9 cellular contexts compared by ENCODE assay signal in genomic region chr17:81428121-81428515, GRCh38. TPM values are rescaled to one million over a fixed set of nuclear protein-coding genes. Genes with fewer than 3 reads are reported as not detected.
A peak's percentile ranks its signal among the peaks of the same experiment; 100 is the strongest.
DNase-seq lines count a peak whose midpoint lies in the region; ATAC-seq and TF ChIP-seq lines count a peak whose summit lies in the region.
"Had no signal": no experiment of that assay in that cellular context is flagged by ENCODE, and none has a peak within 500 bp of the region (broad histone marks: within the 10 kb centered on the region; RNA-seq: fewer than 3 reads in every experiment).

No MANE protein-coding gene starts in this region.

- H3K4me3 ChIP-seq in testis, result no peak overlapping the region

- intact Hi-C loops in Calu3 (cut with micrococcal nuclease; ENCODE audit: unreplicated experiment), result no loop called here
- intact Hi-C loops in testis (cut with DNase I; ENCODE audit: low total_unique reads), result no loop called here

- peaks cover 35% of the 10 kb centered on the region for H3K4me1 ChIP-seq in testis

- no peak overlapping the region for H3K27ac ChIP-seq in testis

- CTCF ChIA-PET in Calu3 (lab: Charles Lee), result no interaction called here

- H3K4me3 Mint-ChIP-seq in Calu3 (ENCODE audit: low read depth, unreplicated experiment) (no peak overlapping the region), progenitor cell of endocrine pancreas (ENCODE audit: low read depth) (no peak overlapping the region)
- H3K4me3 Mint-ChIP-seq in effector memory CD8-positive, alpha-beta T cell, result no peak overlapping the region

- H3K4me1 Mint-ChIP-seq in Calu3 (ENCODE audit: low read depth, unreplicated experiment), result no peaks in the 10 kb centered on the region
- peaks cover 0 to 14% of the 10 kb centered on the region in 2 donors for H3K4me1 Mint-ChIP-seq in effector memory CD8-positive, alpha-beta T cell (ENCODE audit: low read depth in 2 of 2)
- H3K4me1 Mint-ChIP-seq in progenitor cell of endocrine pancreas (ENCODE audit: low read depth), result no peaks in the 10 kb centered on the region

- H3K27me3 Mint-ChIP-seq in Calu3 (ENCODE audit: unreplicated experiment), result peaks cover 28% of the 10 kb centered on the region
- peaks cover 6 to 46% of the 10 kb centered on the region in 2 donors for H3K27me3 Mint-ChIP-seq in effector memory CD8-positive, alpha-beta T cell
- H3K27me3 Mint-ChIP-seq in progenitor cell of endocrine pancreas, result no peaks in the 10 kb centered on the region

- H3K27ac Mint-ChIP-seq in Calu3 (ENCODE audit: unreplicated experiment) (no peak overlapping the region), progenitor cell of endocrine pancreas (no peak overlapping the region)
- H3K27ac Mint-ChIP-seq in effector memory CD8-positive, alpha-beta T cell, result no peak overlapping the region

- no peaks in the 10 kb centered on the region for H3K36me3 ChIP-seq in testis (ENCODE audit: low read depth, missing control alignments)

- peak; percentile 52 for ATAC-seq in effector memory CD8-positive, alpha-beta T cell (replicated peaks)

- DNase-seq in Calu3 (peak; percentile 44), NCI-H2029 treated with DMSO at 0.1 percent for 48 hours (lab: John Stamatoyannopoulos, UW) (peak; percentile 28), putamen (ENCODE audit: low spot score) (peak; percentile 83), progenitor cell of endocrine pancreas (ENCODE audit: low spot score, unreplicated experiment) (no peak), ureter (ENCODE audit: low spot score) (no peak), testis (no peak), foreskin melanocyte (no peak)
- DNase-seq in effector memory CD8-positive, alpha-beta T cell, result peak in 1 of 3 experiments; percentile 21
- DNase-seq: T-helper 1 cell had no signal

- 77 to 80% methylated on average over 2 to 11 of the region's 12 CpGs for WGBS in testis, 2 donors

- no peaks in the 10 kb centered on the region for H3K27me3 ChIP-seq in testis

- H3K9me3 Mint-ChIP-seq in Calu3 (ENCODE audit: low read depth, unreplicated experiment) (no peaks in the 10 kb centered on the region), progenitor cell of endocrine pancreas (ENCODE audit: low read depth) (no peaks in the 10 kb centered on the region)
- no peaks in the 10 kb centered on the region for H3K9me3 Mint-ChIP-seq in effector memory CD8-positive, alpha-beta T cell

- no peaks in the 10 kb centered on the region for H3K9me3 ChIP-seq in testis

- TF ChIP-seq POLR2A in testis (IDR thresholded peaks at IDR 0.05), result no peak

- no peaks in the 10 kb centered on the region for H3K36me3 Mint-ChIP-seq in Calu3 (ENCODE audit: insufficient read depth, unreplicated experiment)
- peaks cover 3% of the 10 kb centered on the region for H3K36me3 Mint-ChIP-seq in effector memory CD8-positive, alpha-beta T cell (ENCODE audit: insufficient read depth)
- no peaks in the 10 kb centered on the region for H3K36me3 Mint-ChIP-seq in progenitor cell of endocrine pancreas (ENCODE audit: insufficient read depth)

- TF ChIP-seq CTCF in Calu3 (IDR thresholded peaks at IDR 0.05; ENCODE audit: unreplicated experiment), result no peak
- no peak for TF ChIP-seq CTCF in progenitor cell of endocrine pancreas (IDR thresholded peaks at IDR 0.05; ENCODE audit: unreplicated experiment)
- TF ChIP-seq CTCF in testis (IDR thresholded peaks at IDR 0.05), result no peak

- BruUV-seq in Calu3 (replicated peaks; lab: Mats Ljungman, UMichigan), result no TSS peak

RNA-seq across cellular contexts. Expression of gene BAHCC1, which starts 32.9 kb away (rescaled TPM):
- total RNA-seq in Calu3 (2022), result 0.17 and 0.27 TPM in 2 replicates
- 36.9 and 40.5 TPM in 2 replicates for total RNA-seq in progenitor cell of endocrine pancreas
- 23.7 TPM for total RNA-seq in ureter
- 10 to 100 TPM; 29.2 to 30.2 TPM for total RNA-seq in testis
- 11.3 TPM for polyA plus RNA-seq in testis (ENCODE audit: insufficient read depth, low read depth, low replicate concordance)

Comparison
In these comparisons a context has a peak if more than half of its experiments do, and no peak if none do; other contexts are left out.
1. DNase-seq: peak in Calu3 (single experiment), NCI-H2029 treated with DMSO at 0.1 percent for 48 hours (single experiment) and putamen (single experiment); none in progenitor cell of endocrine pancreas (single experiment), ureter (single experiment), testis (single experiment) and foreskin melanocyte (single experiment).
2. RNA of gene BAHCC1, which starts 32.9 kb away (total RNA-seq): 36.9 to 40.5 TPM in progenitor cell of endocrine pancreas, 29.2 to 30.2 TPM in testis and 23.7 TPM in ureter (single experiment); 0.17 to 0.27 TPM in Calu3; every median in the first group is over 10 times any median in the second.